Comparison of ENCODE assay signal across 14 cellular contexts in the genomic region with DNA sequence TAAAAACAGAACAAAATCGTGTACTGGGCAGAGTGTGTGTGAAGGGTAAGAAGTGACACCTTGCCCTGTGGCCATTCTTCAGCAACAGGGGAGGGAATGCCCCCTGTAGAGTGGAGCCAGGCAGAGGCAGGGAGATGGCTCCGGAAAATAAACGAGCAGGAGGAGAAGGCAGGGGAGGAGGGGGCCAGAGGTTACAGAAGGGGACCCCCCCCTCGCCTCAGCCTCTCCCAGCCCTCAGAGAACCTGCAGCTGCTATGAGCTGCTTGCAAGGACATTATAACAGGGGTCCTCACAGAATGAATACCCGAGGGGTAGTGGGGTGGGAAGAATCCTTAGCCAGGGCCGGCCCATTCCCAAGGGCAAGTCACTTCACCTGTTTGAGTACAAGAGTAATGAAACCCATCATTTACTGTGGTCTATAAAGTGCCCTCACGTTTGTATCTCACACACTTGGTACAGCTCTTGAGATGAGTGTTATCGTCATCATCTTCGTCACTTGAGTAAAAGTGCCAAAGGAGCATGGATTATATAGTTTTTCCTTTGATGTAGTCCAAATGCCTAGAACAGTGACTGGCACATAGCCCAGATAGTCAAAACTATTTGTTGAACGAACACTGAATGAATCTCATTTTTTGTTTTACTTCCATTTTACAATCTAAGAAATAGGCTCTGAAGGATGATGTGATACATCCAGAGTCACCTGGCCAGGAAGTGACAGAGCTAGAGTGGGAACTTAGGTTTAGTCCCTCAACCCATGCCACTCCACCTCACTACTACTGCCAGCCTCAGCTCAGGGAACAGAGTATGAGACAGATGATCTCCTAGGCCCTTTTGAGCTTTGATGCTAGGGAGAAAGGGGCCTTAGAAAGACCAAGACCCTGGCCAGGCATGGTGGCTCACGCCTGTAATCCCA. TPM values are rescaled to one million over a fixed set of nuclear protein-coding genes. Genes with fewer than 3 reads are reported as not detected.
DNase-seq lines count a peak whose midpoint lies in the region; ATAC-seq and TF ChIP-seq lines count a peak whose summit lies in the region.
"Had no signal": no experiment of that assay in that cellular context is flagged by ENCODE, and none has a peak within 500 bp of the region (broad histone marks: within the 10 kb centered on the region; RNA-seq: fewer than 3 reads in every experiment).

No MANE protein-coding gene starts in this region.

- H3K4me3 ChIP-seq in right lobe of liver (no peak overlapping the region), tibial artery (no peak overlapping the region)

- H3K9me3 Mint-ChIP-seq in activated CD4-positive, alpha-beta T cell treated with anti-CD3 and anti-CD28 coated beads, Interleukin-2, amount 10 ng/mL, durations not matched to agents 7 days and 5 days, result no peaks in the 10 kb centered on the region
- H3K9me3 Mint-ChIP-seq in T-cell, result no peaks in the 10 kb centered on the region
- H3K9me3 Mint-ChIP-seq: H9, immature natural killer cell had no signal

- H3K9me3 ChIP-seq in right lobe of liver (no peaks in the 10 kb centered on the region), tibial artery (no peaks in the 10 kb centered on the region)

- H3K4me1 ChIP-seq in right lobe of liver (peaks cover 0 to 50% (median 20%) of the 10 kb centered on the region in 4 donors), tibial artery (peaks cover 0 to 38% (median 14%) of the 10 kb centered on the region in 4 donors)

- H3K27ac ChIP-seq in right lobe of liver (peak overlapping the region; percentile 84 to 92 (median 91)), tibial artery (peak overlapping the region; percentile 30 to 63)

- no peak for ATAC-seq in T-cell (replicated peaks in 1 of 4)
- peak in 1 of 4 donors; percentile 5 for ATAC-seq in right lobe of liver
- no peak for ATAC-seq in GM21723 (IDR thresholded peaks at IDR 0.05; ENCODE audit: unreplicated experiment)

- H3K27me3 ChIP-seq in right lobe of liver (no peaks in the 10 kb centered on the region), tibial artery (no peaks in the 10 kb centered on the region)

- no peak for DNase-seq in activated CD4-positive, alpha-beta T cell treated with anti-CD3 and anti-CD28 coated beads, Interleukin-2, amount 10 ng/mL, durations not matched to agents 7 days and 5 days
- no peak for DNase-seq in activated CD4-positive, alpha-beta T cell treated with anti-CD3 and anti-CD28 coated beads for 1 hour
- DNase-seq in T-cell (no peak), right lobe of liver (no peak), tibial artery (no peak), 8988T (no peak)
- DNase-seq in stimulated activated CD4-positive, alpha-beta T cell treated with anti-CD3 and anti-CD28 coated beads, Interleukin-1b, Interleukin-23, amount 100 ng/mL, for 48 hours, result no peak
- DNase-seq: activated CD4-positive, alpha-beta T cell treated with anti-CD3 and anti-CD28 coated beads, Interleukin-2, amount 50 U/mL, for 48 hours; immature natural killer cell; NCI-H345 had no signal

- intact Hi-C loops in right lobe of liver (cut with DNase I), result no loop called here
- intact Hi-C loops in tibial artery (cut with DNase I; ENCODE audit: low total_unique reads), result no loop called here

- WGBS in right lobe of liver (ENCODE audit: insufficient coverage, low coverage, low lambda C conversion rate, missing lambda C conversion rate), result 31% methylated on average over 9 of the region's 11 CpGs

- H3K36me3 ChIP-seq in right lobe of liver (no peaks in the 10 kb centered on the region), tibial artery (peaks cover 0 to 15% (median 0%) of the 10 kb centered on the region in 3 donors)

- peaks cover 9% of the 10 kb centered on the region for H3K27me3 Mint-ChIP-seq in activated CD4-positive, alpha-beta T cell treated with anti-CD3 and anti-CD28 coated beads, Interleukin-2, amount 10 ng/mL, durations not matched to agents 7 days and 5 days
- H3K27me3 Mint-ChIP-seq in T-cell, result no peaks in the 10 kb centered on the region

- POLR2A ChIA-PET in activated CD4-positive, alpha-beta T cell treated with anti-CD3 and anti-CD28 coated beads, Interleukin-2, amount 10 ng/mL, durations not matched to agents 7 days and 5 days (lab: Charles Lee), result no interaction called here
- POLR2A ChIA-PET in T-cell (lab: Charles Lee), result no interaction called here

- H3K4me1 Mint-ChIP-seq in activated CD4-positive, alpha-beta T cell treated with anti-CD3 and anti-CD28 coated beads, Interleukin-2, amount 10 ng/mL, durations not matched to agents 7 days and 5 days, result peaks cover 36% of the 10 kb centered on the region
- peaks cover 18 to 38% (median 31%) of the 10 kb centered on the region in 3 donors for H3K4me1 Mint-ChIP-seq in T-cell

- CTCF ChIA-PET in activated CD4-positive, alpha-beta T cell treated with anti-CD3 and anti-CD28 coated beads, Interleukin-2, amount 10 ng/mL, durations not matched to agents 7 days and 5 days (lab: Charles Lee), result interaction anchor here (0.9 to 1.3 kb wide), 2 partner anchors 16 to 37 kb away, joined by 3 to 7 read pairs; no protein-coding TSS in a partner anchor
- CTCF ChIA-PET in T-cell (lab: Charles Lee), result no interaction called here

- no peaks in the 10 kb centered on the region for H3K36me3 Mint-ChIP-seq in activated CD4-positive, alpha-beta T cell treated with anti-CD3 and anti-CD28 coated beads, Interleukin-2, amount 10 ng/mL, durations not matched to agents 7 days and 5 days (ENCODE audit: low read depth)
- no peaks in the 10 kb centered on the region for H3K36me3 Mint-ChIP-seq in T-cell
- H3K36me3 Mint-ChIP-seq: immature natural killer cell had no signal

- peak overlapping the region; percentile 90 for H3K27ac Mint-ChIP-seq in activated CD4-positive, alpha-beta T cell treated with anti-CD3 and anti-CD28 coated beads, Interleukin-2, amount 10 ng/mL, durations not matched to agents 7 days and 5 days
- H3K27ac Mint-ChIP-seq in T-cell, result peak overlapping the region; percentile 64 to 94

- TF ChIP-seq POLR2A in right lobe of liver (IDR thresholded peaks at IDR 0.05), result no peak

- no peak for TF ChIP-seq CTCF in right lobe of liver (IDR thresholded peaks at IDR 0.05)
- no peak for TF ChIP-seq CTCF in tibial artery (IDR thresholded peaks at IDR 0.05)

- no peak overlapping the region for H3K4me3 Mint-ChIP-seq in activated CD4-positive, alpha-beta T cell treated with anti-CD3 and anti-CD28 coated beads, Interleukin-2, amount 10 ng/mL, durations not matched to agents 7 days and 5 days
- peak overlapping the region in 1 of 3 donors; percentile 59 for H3K4me3 Mint-ChIP-seq in T-cell
- H3K4me3 Mint-ChIP-seq: H9 had no signal

RNA-seq across cellular contexts. Expression of a gene that starts 14.5 kb away (rescaled TPM):
- total RNA-seq in activated CD4-positive, alpha-beta T cell treated with anti-CD3 and anti-CD28 coated beads, Interleukin-2, amount 10 ng/mL, durations not matched to agents 7 days and 5 days, result under 1 TPM; 0.54 to 0.67 TPM
- total RNA-seq in T-cell (1 to 10 TPM; 1.0 to 3.4 (median 2.6) TPM), right lobe of liver (1 to 10 TPM; 2.1 to 9.5 (median 6.0) TPM)
- total RNA-seq: T-helper 1 cell treated with Interleukin-12 subunit alpha and Interleukin-12 subunit beta and Interleukin-4 antibody, amounts not matched to agents 30 ng/mL and 1 ng/mL, for 36 hours had no signal

RNA-seq across cellular contexts. Expression of a gene that starts 19.0 kb away (rescaled TPM):
- total RNA-seq in activated CD4-positive, alpha-beta T cell treated with anti-CD3 and anti-CD28 coated beads, Interleukin-2, amount 10 ng/mL, durations not matched to agents 7 days and 5 days, result 10 to 100 TPM; 59.3 to 64.4 TPM
- total RNA-seq in T-cell (10 to 100 TPM; 32.3 to 88.0 (median 86.5) TPM), right lobe of liver (100 to 1,000 TPM in 4 of 6 experiments, 10 to 100 TPM in 2; 70.6 to 199 (median 117) TPM)

RNA-seq across cellular contexts. Expression of a gene that starts 23.1 kb away (rescaled TPM):
- not detected for total RNA-seq in activated CD4-positive, alpha-beta T cell treated with anti-CD3 and anti-CD28 coated beads, Interleukin-2, amount 10 ng/mL, durations not matched to agents 7 days and 5 days
- total RNA-seq in T-cell (1 to 10 TPM in 2 of 5 donors, under 1 TPM in 2, not detected in 1; 0.56 to 1.6 (median 1.2) TPM), right lobe of liver (100 to 1,000 TPM in 3 of 6 experiments, 10 to 100 TPM in 3; 83.8 to 235 (median 103) TPM)

RNA-seq across cellular contexts. Expression of a gene that starts 50.4 kb away (rescaled TPM):
- total RNA-seq in activated CD4-positive, alpha-beta T cell treated with anti-CD3 and anti-CD28 coated beads, Interleukin-2, amount 10 ng/mL, durations not matched to agents 7 days and 5 days, result not detected
- total RNA-seq in T-cell (under 1 TPM in 2 of 5 donors, not detected in 3; 0.13 to 0.38 TPM), right lobe of liver (1 to 10 TPM; 2.3 to 5.5 (median 3.3) TPM)
- total RNA-seq: myocyte; T-helper 1 cell treated with Interleukin-12 subunit alpha and Interleukin-12 subunit beta and Interleukin-4 antibody, amounts not matched to agents 30 ng/mL and 1 ng/mL, for 36 hours had no signal

Comparison
In these comparisons a context has a peak if more than half of its experiments do, and no peak if none do; other contexts are left out.
1. RNA of a gene that starts 23.1 kb away (total RNA-seq): 83.8 to 235 TPM in right lobe of liver; 0.56 to 1.6 TPM in T-cell and not detected in activated CD4-positive, alpha-beta T cell treated with anti-CD3 and anti-CD28 coated beads, Interleukin-2, amount 10 ng/mL, durations not matched to agents 7 days and 5 days; every median in the first group is over 10 times any median in the second.